Comparison of ENCODE assay signal across 8 cellular contexts in genomic region chr1:93979718-93980319, GRCh38.
DNase-seq lines count a peak whose midpoint lies in the region; ATAC-seq and TF ChIP-seq lines count a peak whose summit lies in the region.

No MANE protein-coding gene starts in this region.

- no peak for TF ChIP-seq CTCF in AG09319 (IDR thresholded peaks at IDR 0.05; ENCODE audit: low read depth, low read length)

- ATAC-seq in HG02588 (IDR thresholded peaks at IDR 0.05; ENCODE audit: unreplicated experiment), result no peak
- no peak for ATAC-seq in HG03135 (IDR thresholded peaks at IDR 0.05; ENCODE audit: unreplicated experiment)

- peak; percentile 67 for DNase-seq in AG09319 (ENCODE audit: extremely low read depth, low read depth)
- peak; percentile 12 for DNase-seq in NCI-H2196 (lab: John Stamatoyannopoulos, UW; ENCODE audit: unreplicated experiment)
- DNase-seq in dermis blood vessel endothelial cell, result peak; percentile 19
- DNase-seq in mucosa of gallbladder (ENCODE audit: low spot score), result peak; percentile 74
- DNase-seq in ecto neural progenitor cell (ENCODE audit: low spot score), result no peak
- DNase-seq in activated effector memory CD4-positive, alpha-beta T cell treated with anti-CD3 and anti-CD28 coated beads, Interleukin-2, amount 50 U/mL, for 16 hours, result no peak

Comparison
In these comparisons a context has a peak if more than half of its experiments do, and no peak if none do; other contexts are left out.
1. DNase-seq: peak in AG09319 (single experiment), NCI-H2196 (single experiment), dermis blood vessel endothelial cell (single experiment) and mucosa of gallbladder (single experiment); none in ecto neural progenitor cell (single experiment) and activated effector memory CD4-positive, alpha-beta T cell treated with anti-CD3 and anti-CD28 coated beads, Interleukin-2, amount 50 U/mL, for 16 hours (single experiment).